1 cellular context compared by ENCODE assay signal in the genomic region with DNA sequence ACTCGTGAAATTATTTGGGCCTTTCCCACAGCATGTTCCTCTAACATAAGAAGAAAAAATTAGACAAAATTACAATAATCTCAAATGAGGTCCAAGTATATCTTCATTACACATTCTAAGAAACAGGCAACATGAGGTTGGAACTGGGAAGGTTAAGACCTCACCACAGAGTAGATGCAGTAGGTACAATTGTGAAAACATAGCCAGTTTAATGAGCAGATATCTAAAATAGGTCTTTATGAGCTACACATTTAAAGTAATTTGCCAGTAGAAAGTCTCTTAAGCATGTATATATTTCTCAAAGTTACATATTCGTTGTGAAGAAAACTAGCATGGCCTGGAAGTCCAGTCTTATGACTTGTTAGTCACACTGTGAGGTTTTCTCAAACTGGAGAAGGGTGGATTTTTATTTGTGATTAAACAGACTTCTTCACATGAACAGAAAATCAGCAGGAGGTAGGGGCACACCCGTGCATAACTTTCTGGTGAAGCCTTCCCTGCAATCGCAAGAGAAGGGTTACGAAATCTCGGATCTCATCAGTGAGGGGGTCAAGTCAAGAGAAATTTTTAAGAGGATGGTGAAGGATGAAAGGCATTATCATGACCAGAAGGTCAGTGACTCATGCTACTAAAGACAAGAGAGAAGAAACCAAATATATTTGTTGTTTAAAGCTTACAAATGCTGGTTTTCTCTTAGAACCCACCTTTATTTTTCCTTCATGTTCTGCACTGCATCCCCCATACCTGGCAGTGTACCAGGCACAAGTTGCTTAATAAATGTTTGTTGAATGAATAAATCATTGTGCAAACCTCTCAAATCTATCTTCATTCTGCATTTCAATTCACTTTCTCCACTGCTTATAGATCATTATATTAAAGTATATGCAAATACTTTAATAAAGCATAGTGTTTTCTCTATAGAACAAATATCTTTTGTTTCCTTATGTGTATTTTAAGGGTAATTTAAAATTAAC.
TF ChIP-seq lines count a peak whose summit lies in the region.

No MANE protein-coding gene starts in this region.

TF ChIP-seq in K562, 482 proteins besides CTCF, POLR2A, EP300 and RAD21 (continued from another document):
- TF ChIP-seq, protein P1, sequence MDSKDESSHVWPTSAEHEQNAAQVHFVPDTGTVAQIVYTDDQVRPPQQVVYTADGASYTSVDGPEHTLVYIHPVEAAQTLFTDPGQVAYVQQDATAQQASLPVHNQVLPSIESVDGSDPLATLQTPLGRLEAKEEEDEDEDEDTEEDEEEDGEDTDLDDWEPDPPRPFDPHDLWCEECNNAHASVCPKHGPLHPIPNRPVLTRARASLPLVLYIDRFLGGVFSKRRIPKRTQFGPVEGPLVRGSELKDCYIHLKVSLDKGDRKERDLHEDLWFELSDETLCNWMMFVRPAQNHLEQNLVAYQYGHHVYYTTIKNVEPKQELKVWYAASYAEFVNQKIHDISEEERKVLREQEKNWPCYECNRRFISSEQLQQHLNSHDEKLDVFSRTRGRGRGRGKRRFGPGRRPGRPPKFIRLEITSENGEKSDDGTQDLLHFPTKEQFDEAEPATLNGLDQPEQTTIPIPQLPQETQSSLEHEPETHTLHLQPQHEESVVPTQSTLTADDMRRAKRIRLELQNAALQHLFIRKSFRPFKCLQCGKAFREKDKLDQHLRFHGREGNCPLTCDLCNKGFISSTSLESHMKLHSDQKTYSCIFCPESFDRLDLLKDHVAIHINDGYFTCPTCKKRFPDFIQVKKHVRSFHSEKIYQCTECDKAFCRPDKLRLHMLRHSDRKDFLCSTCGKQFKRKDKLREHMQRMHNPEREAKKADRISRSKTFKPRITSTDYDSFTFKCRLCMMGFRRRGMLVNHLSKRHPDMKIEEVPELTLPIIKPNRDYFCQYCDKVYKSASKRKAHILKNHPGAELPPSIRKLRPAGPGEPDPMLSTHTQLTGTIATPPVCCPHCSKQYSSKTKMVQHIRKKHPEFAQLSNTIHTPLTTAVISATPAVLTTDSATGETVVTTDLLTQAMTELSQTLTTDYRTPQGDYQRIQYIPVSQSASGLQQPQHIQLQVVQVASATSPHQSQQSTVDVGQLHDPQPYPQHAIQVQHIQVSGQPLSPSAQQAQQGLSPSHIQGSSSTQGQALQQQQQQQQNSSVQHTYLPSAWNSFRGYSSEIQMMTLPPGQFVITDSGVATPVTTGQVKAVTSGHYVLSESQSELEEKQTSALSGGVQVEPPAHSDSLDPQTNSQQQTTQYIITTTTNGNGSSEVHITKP (IDR thresholded peaks at IDR 0.05; ENCODE audit: partially characterized antibody), result no peak
- TF ChIP-seq MCM7 (IDR thresholded peaks at IDR 0.05) (no peak), KHSRP (IDR thresholded peaks at IDR 0.05) (no peak), NRF1 (conservative IDR thresholded peaks at IDR 0.05 in 1 of 2, IDR thresholded peaks at IDR 0.05 in 1 of 2) (no peak), CBFA2T3 (IDR thresholded peaks at IDR 0.05) (peak; percentile 42; the same call in 1 of the 2 replicates), KDM1A (IDR thresholded peaks at IDR 0.05) (peak in 1 of 2 experiments; percentile 24; a peak in 1 of 4 replicates), LARP7 (IDR thresholded peaks at IDR 0.05) (no peak), KLF16 (IDR thresholded peaks at IDR 0.05) (no peak), CEBPB (tag; IDR thresholded peaks at IDR 0.05) (peak; percentile 66; the same call in 1 of the 2 replicates), POLR2B (IDR thresholded peaks at IDR 0.05; ENCODE audit: low read depth, partially characterized antibody) (no peak), SMARCA4 (IDR thresholded peaks at IDR 0.05) (0 out of 2 replicates have a peak, but pooled peaks have one; percentile 19), ZNF780A (CRISPR knock-in tag; IDR thresholded peaks at IDR 0.05) (no peak), RBM39 (optimal IDR thresholded peaks at IDR 0.05; ENCODE audit: low read depth, low read length) (no peak), FOSL1 (tag; conservative IDR thresholded peaks at IDR 0.05) (peak; percentile 78), MTA3 (IDR thresholded peaks at IDR 0.05; ENCODE audit: borderline replicate concordance) (no peak), TAF9B (IDR thresholded peaks at IDR 0.05; ENCODE audit: partially characterized antibody) (no peak), ZNF124 (CRISPR knock-in tag; IDR thresholded peaks at IDR 0.05) (no peak), ZNF23 (CRISPR knock-in tag; IDR thresholded peaks at IDR 0.05) (0 out of 2 replicates have a peak, but pooled peaks have one; percentile 26), NELFE (IDR thresholded peaks at IDR 0.05; ENCODE audit: insufficient read depth, insufficient read length) (no peak), SMAD2 (IDR thresholded peaks at IDR 0.05; ENCODE audit: low read depth, low read length) (no peak), CREB1 (IDR thresholded peaks at IDR 0.05) (no peak), CREB1 (CRISPR knock-in tag; IDR thresholded peaks at IDR 0.05) (no peak), NCOR1 (IDR thresholded peaks at IDR 0.05) (no peak), ARHGAP35 (IDR thresholded peaks at IDR 0.05; ENCODE audit: partially characterized antibody) (no peak)
- TF ChIP-seq, protein P2, sequence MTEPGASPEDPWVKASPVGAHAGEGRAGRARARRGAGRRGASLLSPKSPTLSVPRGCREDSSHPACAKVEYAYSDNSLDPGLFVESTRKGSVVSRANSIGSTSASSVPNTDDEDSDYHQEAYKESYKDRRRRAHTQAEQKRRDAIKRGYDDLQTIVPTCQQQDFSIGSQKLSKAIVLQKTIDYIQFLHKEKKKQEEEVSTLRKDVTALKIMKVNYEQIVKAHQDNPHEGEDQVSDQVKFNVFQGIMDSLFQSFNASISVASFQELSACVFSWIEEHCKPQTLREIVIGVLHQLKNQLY (CRISPR knock-in tag; conservative IDR thresholded peaks at IDR 0.05), result no peak
- TF ChIP-seq, protein P3, sequence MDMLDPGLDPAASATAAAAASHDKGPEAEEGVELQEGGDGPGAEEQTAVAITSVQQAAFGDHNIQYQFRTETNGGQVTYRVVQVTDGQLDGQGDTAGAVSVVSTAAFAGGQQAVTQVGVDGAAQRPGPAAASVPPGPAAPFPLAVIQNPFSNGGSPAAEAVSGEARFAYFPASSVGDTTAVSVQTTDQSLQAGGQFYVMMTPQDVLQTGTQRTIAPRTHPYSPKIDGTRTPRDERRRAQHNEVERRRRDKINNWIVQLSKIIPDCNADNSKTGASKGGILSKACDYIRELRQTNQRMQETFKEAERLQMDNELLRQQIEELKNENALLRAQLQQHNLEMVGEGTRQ (CRISPR knock-in tag; IDR thresholded peaks at IDR 0.05), result no peak
- TF ChIP-seq, protein P4, sequence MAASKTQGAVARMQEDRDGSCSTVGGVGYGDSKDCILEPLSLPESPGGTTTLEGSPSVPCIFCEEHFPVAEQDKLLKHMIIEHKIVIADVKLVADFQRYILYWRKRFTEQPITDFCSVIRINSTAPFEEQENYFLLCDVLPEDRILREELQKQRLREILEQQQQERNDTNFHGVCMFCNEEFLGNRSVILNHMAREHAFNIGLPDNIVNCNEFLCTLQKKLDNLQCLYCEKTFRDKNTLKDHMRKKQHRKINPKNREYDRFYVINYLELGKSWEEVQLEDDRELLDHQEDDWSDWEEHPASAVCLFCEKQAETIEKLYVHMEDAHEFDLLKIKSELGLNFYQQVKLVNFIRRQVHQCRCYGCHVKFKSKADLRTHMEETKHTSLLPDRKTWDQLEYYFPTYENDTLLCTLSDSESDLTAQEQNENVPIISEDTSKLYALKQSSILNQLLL (CRISPR knock-in tag; IDR thresholded peaks at IDR 0.05; ENCODE audit: borderline replicate concordance), result no peak
- TF ChIP-seq, protein P5, sequence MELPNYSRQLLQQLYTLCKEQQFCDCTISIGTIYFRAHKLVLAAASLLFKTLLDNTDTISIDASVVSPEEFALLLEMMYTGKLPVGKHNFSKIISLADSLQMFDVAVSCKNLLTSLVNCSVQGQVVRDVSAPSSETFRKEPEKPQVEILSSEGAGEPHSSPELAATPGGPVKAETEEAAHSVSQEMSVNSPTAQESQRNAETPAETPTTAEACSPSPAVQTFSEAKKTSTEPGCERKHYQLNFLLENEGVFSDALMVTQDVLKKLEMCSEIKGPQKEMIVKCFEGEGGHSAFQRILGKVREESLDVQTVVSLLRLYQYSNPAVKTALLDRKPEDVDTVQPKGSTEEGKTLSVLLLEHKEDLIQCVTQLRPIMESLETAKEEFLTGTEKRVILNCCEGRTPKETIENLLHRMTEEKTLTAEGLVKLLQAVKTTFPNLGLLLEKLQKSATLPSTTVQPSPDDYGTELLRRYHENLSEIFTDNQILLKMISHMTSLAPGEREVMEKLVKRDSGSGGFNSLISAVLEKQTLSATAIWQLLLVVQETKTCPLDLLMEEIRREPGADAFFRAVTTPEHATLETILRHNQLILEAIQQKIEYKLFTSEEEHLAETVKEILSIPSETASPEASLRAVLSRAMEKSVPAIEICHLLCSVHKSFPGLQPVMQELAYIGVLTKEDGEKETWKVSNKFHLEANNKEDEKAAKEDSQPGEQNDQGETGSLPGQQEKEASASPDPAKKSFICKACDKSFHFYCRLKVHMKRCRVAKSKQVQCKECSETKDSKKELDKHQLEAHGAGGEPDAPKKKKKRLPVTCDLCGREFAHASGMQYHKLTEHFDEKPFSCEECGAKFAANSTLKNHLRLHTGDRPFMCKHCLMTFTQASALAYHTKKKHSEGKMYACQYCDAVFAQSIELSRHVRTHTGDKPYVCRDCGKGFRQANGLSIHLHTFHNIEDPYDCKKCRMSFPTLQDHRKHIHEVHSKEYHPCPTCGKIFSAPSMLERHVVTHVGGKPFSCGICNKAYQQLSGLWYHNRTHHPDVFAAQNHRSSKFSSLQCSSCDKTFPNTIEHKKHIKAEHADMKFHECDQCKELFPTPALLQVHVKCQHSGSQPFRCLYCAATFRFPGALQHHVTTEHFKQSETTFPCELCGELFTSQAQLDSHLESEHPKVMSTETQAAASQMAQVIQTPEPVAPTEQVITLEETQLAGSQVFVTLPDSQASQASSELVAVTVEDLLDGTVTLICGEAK (IDR thresholded peaks at IDR 0.05), result no peak
- TF ChIP-seq, protein P5 (CRISPR knock-in tag; IDR thresholded peaks at IDR 0.05), result no peak
- TF ChIP-seq, protein P6, sequence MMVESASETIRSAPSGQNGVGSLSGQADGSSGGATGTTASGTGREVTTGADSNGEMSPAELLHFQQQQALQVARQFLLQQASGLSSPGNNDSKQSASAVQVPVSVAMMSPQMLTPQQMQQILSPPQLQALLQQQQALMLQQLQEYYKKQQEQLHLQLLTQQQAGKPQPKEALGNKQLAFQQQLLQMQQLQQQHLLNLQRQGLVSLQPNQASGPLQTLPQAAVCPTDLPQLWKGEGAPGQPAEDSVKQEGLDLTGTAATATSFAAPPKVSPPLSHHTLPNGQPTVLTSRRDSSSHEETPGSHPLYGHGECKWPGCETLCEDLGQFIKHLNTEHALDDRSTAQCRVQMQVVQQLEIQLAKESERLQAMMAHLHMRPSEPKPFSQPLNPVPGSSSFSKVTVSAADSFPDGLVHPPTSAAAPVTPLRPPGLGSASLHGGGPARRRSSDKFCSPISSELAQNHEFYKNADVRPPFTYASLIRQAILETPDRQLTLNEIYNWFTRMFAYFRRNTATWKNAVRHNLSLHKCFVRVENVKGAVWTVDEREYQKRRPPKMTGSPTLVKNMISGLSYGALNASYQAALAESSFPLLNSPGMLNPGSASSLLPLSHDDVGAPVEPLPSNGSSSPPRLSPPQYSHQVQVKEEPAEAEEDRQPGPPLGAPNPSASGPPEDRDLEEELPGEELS (CRISPR knock-in tag; IDR thresholded peaks at IDR 0.05; ENCODE audit: borderline replicate concordance), result no peak
- TF ChIP-seq, protein P7, sequence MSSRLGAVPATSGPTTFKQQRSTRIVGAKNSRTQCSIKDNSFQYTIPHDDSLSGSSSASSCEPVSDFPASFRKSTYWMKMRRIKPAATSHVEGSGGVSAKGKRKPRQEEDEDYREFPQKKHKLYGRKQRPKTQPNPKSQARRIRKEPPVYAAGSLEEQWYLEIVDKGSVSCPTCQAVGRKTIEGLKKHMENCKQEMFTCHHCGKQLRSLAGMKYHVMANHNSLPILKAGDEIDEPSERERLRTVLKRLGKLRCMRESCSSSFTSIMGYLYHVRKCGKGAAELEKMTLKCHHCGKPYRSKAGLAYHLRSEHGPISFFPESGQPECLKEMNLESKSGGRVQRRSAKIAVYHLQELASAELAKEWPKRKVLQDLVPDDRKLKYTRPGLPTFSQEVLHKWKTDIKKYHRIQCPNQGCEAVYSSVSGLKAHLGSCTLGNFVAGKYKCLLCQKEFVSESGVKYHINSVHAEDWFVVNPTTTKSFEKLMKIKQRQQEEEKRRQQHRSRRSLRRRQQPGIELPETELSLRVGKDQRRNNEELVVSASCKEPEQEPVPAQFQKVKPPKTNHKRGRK (tag; IDR thresholded peaks at IDR 0.05), result no peak
- TF ChIP-seq, protein P8, sequence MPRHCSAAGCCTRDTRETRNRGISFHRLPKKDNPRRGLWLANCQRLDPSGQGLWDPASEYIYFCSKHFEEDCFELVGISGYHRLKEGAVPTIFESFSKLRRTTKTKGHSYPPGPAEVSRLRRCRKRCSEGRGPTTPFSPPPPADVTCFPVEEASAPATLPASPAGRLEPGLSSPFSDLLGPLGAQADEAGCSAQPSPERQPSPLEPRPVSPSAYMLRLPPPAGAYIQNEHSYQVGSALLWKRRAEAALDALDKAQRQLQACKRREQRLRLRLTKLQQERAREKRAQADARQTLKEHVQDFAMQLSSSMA (CRISPR knock-in tag; IDR thresholded peaks at IDR 0.05), result no peak
TF ChIP-seq in K562: peak in this region for 17.
